11 cellular contexts compared by ENCODE assay signal in the genomic region with DNA sequence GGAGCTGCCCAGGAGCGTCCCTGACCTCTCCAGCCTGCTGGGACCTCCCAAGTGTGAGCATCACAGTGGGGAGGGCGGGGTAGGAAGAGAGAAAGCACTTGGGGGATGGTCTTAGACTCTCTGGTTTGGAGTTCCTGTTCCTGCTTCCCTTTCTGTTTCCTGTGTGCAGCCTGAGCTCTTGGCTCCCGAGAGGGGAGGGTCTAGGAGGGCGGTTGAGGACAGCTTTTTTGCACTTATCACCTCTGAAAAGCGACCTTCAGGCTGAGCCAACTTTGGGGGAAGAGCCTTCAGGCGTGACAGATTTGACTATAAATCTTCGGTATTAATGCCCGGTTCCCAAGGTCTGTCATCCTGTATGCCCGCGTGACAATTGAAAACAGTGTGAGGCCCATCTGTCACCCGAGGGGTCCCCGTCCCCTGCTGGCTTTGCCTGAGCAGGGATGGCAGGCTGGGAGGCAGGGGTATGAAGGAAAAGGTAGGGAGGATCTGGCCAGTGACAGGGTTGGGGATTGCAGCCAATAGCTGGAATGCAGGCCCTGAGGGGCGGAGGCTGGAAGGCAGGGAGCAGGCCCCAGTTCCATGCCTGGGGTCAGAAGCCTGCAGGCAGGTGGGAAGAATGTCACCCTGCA.
A peak's percentile ranks its signal among the peaks of the same experiment; 100 is the strongest.
DNase-seq lines count a peak whose midpoint lies in the region; ATAC-seq and TF ChIP-seq lines count a peak whose summit lies in the region.
"Had no signal": no experiment of that assay in that cellular context is flagged by ENCODE, and none has a peak within 500 bp of the region (broad histone marks: within the 10 kb centered on the region; RNA-seq: fewer than 3 reads in every experiment).

No MANE protein-coding gene starts in this region.

- H3K27ac ChIP-seq in OCI-LY7 (ENCODE audit: low read depth, low read length, poor library complexity, severe bottlenecking), result no peak overlapping the region

- TF ChIP-seq CTCF in OCI-LY7 (conservative IDR thresholded peaks at IDR 0.05; ENCODE audit: low read length), result no peak

- H3K9me2 ChIP-seq in OCI-LY7 (ENCODE audit: insufficient read depth, low read length), result no peaks in the 10 kb centered on the region

- peak; percentile 50 for ATAC-seq in left lobe of liver
- ATAC-seq in stimulated activated naive CD8-positive, alpha-beta T cell treated with anti-CD3 and anti-CD28 coated beads, Interleukin-15, amount 100 ng/mL, for 72 hours, result no peak
- ATAC-seq in HG03439 (IDR thresholded peaks at IDR 0.05; ENCODE audit: unreplicated experiment), result no peak
- ATAC-seq in GM21390 (IDR thresholded peaks at IDR 0.05; ENCODE audit: unreplicated experiment), result no peak

- peak overlapping the region; percentile 42 for H3K4me2 ChIP-seq in OCI-LY7 (ENCODE audit: low read length)

- H3K4me1 Mint-ChIP-seq in IgD-negative memory B cell, result peaks cover 8 to 17% (median 9%) of the 10 kb centered on the region in 3 donors
- H3K4me1 Mint-ChIP-seq in stimulated activated naive CD8-positive, alpha-beta T cell treated with anti-CD3 and anti-CD28 coated beads, Interleukin-15, amount 100 ng/mL, for 72 hours, result peaks cover 7% of the 10 kb centered on the region

- peaks cover 6% of the 10 kb centered on the region for H3K27me3 Mint-ChIP-seq in IgD-negative memory B cell
- H3K27me3 Mint-ChIP-seq in stimulated activated naive CD8-positive, alpha-beta T cell treated with anti-CD3 and anti-CD28 coated beads, Interleukin-15, amount 100 ng/mL, for 72 hours, result peaks cover 10% of the 10 kb centered on the region

- H3K9me3 ChIP-seq in OCI-LY7 (ENCODE audit: low read length), result no peaks in the 10 kb centered on the region
- H3K9me3 ChIP-seq: tibial nerve had no signal

- H3K79me2 ChIP-seq in OCI-LY7 (ENCODE audit: insufficient read depth, low read depth, low read length), result no peaks in the 10 kb centered on the region

- peaks cover 3% of the 10 kb centered on the region for H3K36me3 Mint-ChIP-seq in IgD-negative memory B cell
- H3K36me3 Mint-ChIP-seq: brain had no signal

- CTCF ChIA-PET in OCI-LY7 (lab: Charles Lee; ENCODE audit: unreplicated experiment), result interaction anchor here (0.5 to 0.7 kb wide), 2 partner anchors 26 to 968 kb away, joined by 3 to 8 read pairs; no protein-coding TSS in a partner anchor

- H3K36me3 ChIP-seq in OCI-LY7 (ENCODE audit: insufficient read depth, low read length), result no peaks in the 10 kb centered on the region
- H3K36me3 ChIP-seq: tibial nerve had no signal

- H2AFZ ChIP-seq in OCI-LY7 (ENCODE audit: low read length), result peak overlapping the region; percentile 80

- no TSS peak for BruUV-seq in OCI-LY7 (replicated peaks; lab: Mats Ljungman, UMichigan)

- intact Hi-C loops in OCI-LY7 (cut with micrococcal nuclease; ENCODE audit: unreplicated experiment), result loop anchor here (5.0 kb wide), 1 partner anchor 97 kb away; no protein-coding TSS in a partner anchor

- H3K4me3 ChIP-seq in OCI-LY7 (ENCODE audit: low read depth, low read length, poor library complexity, severe bottlenecking), result peak overlapping the region; percentile 11
- H3K4me3 ChIP-seq: tibial nerve had no signal

- peak overlapping the region in 1 of 3 donors; percentile 1 for H3K27ac Mint-ChIP-seq in IgD-negative memory B cell
- peak overlapping the region in 1 of 2 donors; percentile 87 for H3K27ac Mint-ChIP-seq in stimulated activated naive CD8-positive, alpha-beta T cell treated with anti-CD3 and anti-CD28 coated beads, Interleukin-15, amount 100 ng/mL, for 72 hours

- no peaks in the 10 kb centered on the region for H3K9me3 Mint-ChIP-seq in IgD-negative memory B cell
- H3K9me3 Mint-ChIP-seq in stimulated activated naive CD8-positive, alpha-beta T cell treated with anti-CD3 and anti-CD28 coated beads, Interleukin-15, amount 100 ng/mL, for 72 hours, result no peaks in the 10 kb centered on the region
- H3K9me3 Mint-ChIP-seq: brain had no signal

- DNase-seq in Ammon's horn (ENCODE audit: low spot score) (peak; percentile 36), OCI-LY7 (ENCODE audit: low spot score) (peak; percentile 55), left lobe of liver (ENCODE audit: low spot score) (peak; percentile 78)
- no peak for DNase-seq in stimulated activated naive CD8-positive, alpha-beta T cell treated with anti-CD3 and anti-CD28 coated beads, Interleukin-15, amount 100 ng/mL, for 72 hours
- DNase-seq in stimulated activated CD4-positive, alpha-beta T cell treated with anti-CD3 and anti-CD28 coated beads, Interleukin-4, amount 100 ng/mL, for 1 hour, result no peak
- DNase-seq: NCI-H526 had no signal

- H3K4me1 ChIP-seq in OCI-LY7 (ENCODE audit: insufficient read depth, low read length, poor library complexity, severe bottlenecking), result peaks cover 16% of the 10 kb centered on the region

- POLR2A ChIA-PET in OCI-LY7 (lab: Charles Lee), result interaction anchor here (0.6 kb wide), 1 partner anchor 42 kb away, joined by 3 read pairs; no protein-coding TSS in a partner anchor

- peak overlapping the region in 3 of 4 donors; percentile 26 to 85 (median 82) for H3K4me3 Mint-ChIP-seq in IgD-negative memory B cell
- H3K4me3 Mint-ChIP-seq in stimulated activated naive CD8-positive, alpha-beta T cell treated with anti-CD3 and anti-CD28 coated beads, Interleukin-15, amount 100 ng/mL, for 72 hours, result peak overlapping the region in 1 of 2 donors; percentile 9
- H3K4me3 Mint-ChIP-seq: brain had no signal

- no peaks in the 10 kb centered on the region for H4K20me1 ChIP-seq in OCI-LY7 (ENCODE audit: insufficient read depth, low read length)

Comparison
In these comparisons a context has a peak if more than half of its experiments do, and no peak if none do; other contexts are left out.
1. DNase-seq: peak in Ammon's horn (single experiment), OCI-LY7 (single experiment) and left lobe of liver (single experiment); none in stimulated activated naive CD8-positive, alpha-beta T cell treated with anti-CD3 and anti-CD28 coated beads, Interleukin-15, amount 100 ng/mL, for 72 hours (0 of 2) and stimulated activated CD4-positive, alpha-beta T cell treated with anti-CD3 and anti-CD28 coated beads, Interleukin-4, amount 100 ng/mL, for 1 hour (single experiment).